Comparison of ENCODE assay signal across 1 cellular context in genomic region chr3:142618917-142619401, GRCh38.
TF ChIP-seq lines count a peak whose summit lies in the region.

No MANE protein-coding gene starts in this region.

TF ChIP-seq in K562, 482 proteins besides CTCF, POLR2A, EP300 and RAD21 (continued from another document and continues in another):
- TF ChIP-seq MXD1 (CRISPR knock-in tag; IDR thresholded peaks at IDR 0.05; ENCODE audit: borderline replicate concordance, poor library complexity, severe bottlenecking) (no peak), FOXP1 (CRISPR knock-in tag; IDR thresholded peaks at IDR 0.05) (peak; percentile 81), TARDBP (IDR thresholded peaks at IDR 0.05) (peak; percentile 87; the same call in 1 of the 2 replicates), ZBTB11 (CRISPR knock-in tag; IDR thresholded peaks at IDR 0.05) (peak in 1 of 3 experiments; percentile 56; a peak in 2 of 6 replicates), FOXK2 (conservative IDR thresholded peaks at IDR 0.05 in 1 of 2, IDR thresholded peaks at IDR 0.05 in 1 of 2; ENCODE audit: low read depth in 2 of 2) (peak; percentile 54 to 66), CCNT2 (IDR thresholded peaks at IDR 0.05; ENCODE audit: borderline replicate concordance, extremely low read depth, insufficient read length, low read depth, low read length) (peak; percentile 55), JUND (IDR thresholded peaks at IDR 0.05; ENCODE audit: borderline replicate concordance, low read depth, low read length) (peak; percentile 76), JUND (tag; IDR thresholded peaks at IDR 0.05; ENCODE audit: borderline replicate concordance, low read depth, low read length) (peak; percentile 61; the same call in 2 of the 3 replicates), ELK3 (CRISPR knock-in tag; IDR thresholded peaks at IDR 0.05) (no peak), ZNF316 (IDR thresholded peaks at IDR 0.05) (no peak), MTA2 (IDR thresholded peaks at IDR 0.05; ENCODE audit: low read depth) (peak; percentile 94), SMARCA4 (IDR thresholded peaks at IDR 0.05) (peak; percentile 87), JUN (IDR thresholded peaks at IDR 0.05; ENCODE audit: borderline replicate concordance, low read depth, low read length) (peak; percentile 19; the same call in 1 of the 2 replicates), JUN (CRISPR knock-in tag; IDR thresholded peaks at IDR 0.05; ENCODE audit: borderline replicate concordance) (no peak), NELFE (IDR thresholded peaks at IDR 0.05; ENCODE audit: insufficient read depth, insufficient read length) (no peak), THRAP3 (IDR thresholded peaks at IDR 0.05; ENCODE audit: borderline replicate concordance) (no peak), HDAC3 (IDR thresholded peaks at IDR 0.05; ENCODE audit: borderline replicate concordance, partially characterized antibody) (peak; percentile 80), SOX6 (IDR thresholded peaks at IDR 0.05) (peak; percentile 94), KAT7 (CRISPR knock-in tag; IDR thresholded peaks at IDR 0.05; ENCODE audit: borderline replicate concordance) (no peak), POLR3A (IDR thresholded peaks at IDR 0.05; ENCODE audit: borderline replicate concordance, extremely low read depth, insufficient read depth, insufficient read length) (no peak), ZFX (CRISPR knock-in tag; IDR thresholded peaks at IDR 0.05) (no peak), HDAC2 (IDR thresholded peaks at IDR 0.05) (peak; percentile 52; the same call in 1 of the 2 replicates), NFIC (IDR thresholded peaks at IDR 0.05) (peak; percentile 87), CREB1 (IDR thresholded peaks at IDR 0.05) (peak; percentile 45; the same call in 1 of the 2 replicates), CREB1 (CRISPR knock-in tag; IDR thresholded peaks at IDR 0.05) (no peak), ZSCAN29 (IDR thresholded peaks at IDR 0.05) (no peak), FOXM1 (IDR thresholded peaks at IDR 0.05; ENCODE audit: low read depth) (peak; percentile 90), FOXM1 (CRISPR knock-in tag; IDR thresholded peaks at IDR 0.05; ENCODE audit: low read depth) (no peak), CBFA2T3 (IDR thresholded peaks at IDR 0.05) (peak; percentile 98), NR4A1 (CRISPR knock-in tag; IDR thresholded peaks at IDR 0.05) (no peak), NR4A1 (tag; IDR thresholded peaks at IDR 0.05) (peak; percentile 69; the same call in 1 of the 2 replicates), NCOR1 (IDR thresholded peaks at IDR 0.05) (peak; percentile 95), ZNF699 (CRISPR knock-in tag; IDR thresholded peaks at IDR 0.05; ENCODE audit: insufficient replicate concordance) (no peak), TEAD4 (IDR thresholded peaks at IDR 0.05; ENCODE audit: low read length) (peak; percentile 98), TEAD4 (CRISPR knock-in tag; IDR thresholded peaks at IDR 0.05; ENCODE audit: borderline replicate concordance) (no peak), GATAD2B (IDR thresholded peaks at IDR 0.05; ENCODE audit: borderline replicate concordance) (peak; percentile 41; the same call in 1 of the 2 replicates), DACH1 (IDR thresholded peaks at IDR 0.05; ENCODE audit: partially characterized antibody) (peak; percentile 8), ZBTB7A (IDR thresholded peaks at IDR 0.05; ENCODE audit: borderline replicate concordance, control insufficient read depth, low read depth, low read length) (no peak), FOXJ2 (tag; IDR thresholded peaks at IDR 0.05) (0 out of 2 replicates have a peak, but pooled peaks have one; percentile 38), GATAD2A (IDR thresholded peaks at IDR 0.05) (peak; percentile 72; the same call in 1 of the 2 replicates), SIRT6 (IDR thresholded peaks at IDR 0.05; ENCODE audit: low read depth, low read length) (no peak), CC2D1A (IDR thresholded peaks at IDR 0.05) (peak; percentile 92; the same call in 1 of the 2 replicates), ELF4 (CRISPR knock-in tag; IDR thresholded peaks at IDR 0.05) (no peak), SFPQ (IDR thresholded peaks at IDR 0.05; ENCODE audit: low read depth, low read length) (no peak), TRIM24 (IDR thresholded peaks at IDR 0.05) (peak; percentile 86 to 93), KHSRP (IDR thresholded peaks at IDR 0.05) (peak; percentile 33; the same call in 1 of the 2 replicates), CTBP1 (IDR thresholded peaks at IDR 0.05; ENCODE audit: borderline replicate concordance) (peak; percentile 93), RBBP5 (IDR thresholded peaks at IDR 0.05; ENCODE audit: borderline replicate concordance, insufficient read depth, low read length, poor library complexity, severe bottlenecking) (no peak), SMARCE1 (IDR thresholded peaks at IDR 0.05) (peak; percentile 88), ATF3 (IDR thresholded peaks at IDR 0.05) (peak; percentile 61), ATF3 (CRISPR knock-in tag; conservative IDR thresholded peaks at IDR 0.05) (no peak), ZNF311 (CRISPR knock-in tag; IDR thresholded peaks at IDR 0.05) (peak; percentile 87; the same call in 1 of the 2 replicates)
- TF ChIP-seq, protein P1, sequence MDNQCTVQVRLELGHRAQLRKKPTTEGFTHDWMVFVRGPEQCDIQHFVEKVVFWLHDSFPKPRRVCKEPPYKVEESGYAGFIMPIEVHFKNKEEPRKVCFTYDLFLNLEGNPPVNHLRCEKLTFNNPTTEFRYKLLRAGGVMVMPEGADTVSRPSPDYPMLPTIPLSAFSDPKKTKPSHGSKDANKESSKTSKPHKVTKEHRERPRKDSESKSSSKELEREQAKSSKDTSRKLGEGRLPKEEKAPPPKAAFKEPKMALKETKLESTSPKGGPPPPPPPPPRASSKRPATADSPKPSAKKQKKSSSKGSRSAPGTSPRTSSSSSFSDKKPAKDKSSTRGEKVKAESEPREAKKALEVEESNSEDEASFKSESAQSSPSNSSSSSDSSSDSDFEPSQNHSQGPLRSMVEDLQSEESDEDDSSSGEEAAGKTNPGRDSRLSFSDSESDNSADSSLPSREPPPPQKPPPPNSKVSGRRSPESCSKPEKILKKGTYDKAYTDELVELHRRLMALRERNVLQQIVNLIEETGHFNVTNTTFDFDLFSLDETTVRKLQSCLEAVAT (IDR thresholded peaks at IDR 0.05) = no peak
- TF ChIP-seq, protein P2, sequence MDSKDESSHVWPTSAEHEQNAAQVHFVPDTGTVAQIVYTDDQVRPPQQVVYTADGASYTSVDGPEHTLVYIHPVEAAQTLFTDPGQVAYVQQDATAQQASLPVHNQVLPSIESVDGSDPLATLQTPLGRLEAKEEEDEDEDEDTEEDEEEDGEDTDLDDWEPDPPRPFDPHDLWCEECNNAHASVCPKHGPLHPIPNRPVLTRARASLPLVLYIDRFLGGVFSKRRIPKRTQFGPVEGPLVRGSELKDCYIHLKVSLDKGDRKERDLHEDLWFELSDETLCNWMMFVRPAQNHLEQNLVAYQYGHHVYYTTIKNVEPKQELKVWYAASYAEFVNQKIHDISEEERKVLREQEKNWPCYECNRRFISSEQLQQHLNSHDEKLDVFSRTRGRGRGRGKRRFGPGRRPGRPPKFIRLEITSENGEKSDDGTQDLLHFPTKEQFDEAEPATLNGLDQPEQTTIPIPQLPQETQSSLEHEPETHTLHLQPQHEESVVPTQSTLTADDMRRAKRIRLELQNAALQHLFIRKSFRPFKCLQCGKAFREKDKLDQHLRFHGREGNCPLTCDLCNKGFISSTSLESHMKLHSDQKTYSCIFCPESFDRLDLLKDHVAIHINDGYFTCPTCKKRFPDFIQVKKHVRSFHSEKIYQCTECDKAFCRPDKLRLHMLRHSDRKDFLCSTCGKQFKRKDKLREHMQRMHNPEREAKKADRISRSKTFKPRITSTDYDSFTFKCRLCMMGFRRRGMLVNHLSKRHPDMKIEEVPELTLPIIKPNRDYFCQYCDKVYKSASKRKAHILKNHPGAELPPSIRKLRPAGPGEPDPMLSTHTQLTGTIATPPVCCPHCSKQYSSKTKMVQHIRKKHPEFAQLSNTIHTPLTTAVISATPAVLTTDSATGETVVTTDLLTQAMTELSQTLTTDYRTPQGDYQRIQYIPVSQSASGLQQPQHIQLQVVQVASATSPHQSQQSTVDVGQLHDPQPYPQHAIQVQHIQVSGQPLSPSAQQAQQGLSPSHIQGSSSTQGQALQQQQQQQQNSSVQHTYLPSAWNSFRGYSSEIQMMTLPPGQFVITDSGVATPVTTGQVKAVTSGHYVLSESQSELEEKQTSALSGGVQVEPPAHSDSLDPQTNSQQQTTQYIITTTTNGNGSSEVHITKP (IDR thresholded peaks at IDR 0.05; ENCODE audit: partially characterized antibody) = peak; percentile 4
- TF ChIP-seq, protein P3, sequence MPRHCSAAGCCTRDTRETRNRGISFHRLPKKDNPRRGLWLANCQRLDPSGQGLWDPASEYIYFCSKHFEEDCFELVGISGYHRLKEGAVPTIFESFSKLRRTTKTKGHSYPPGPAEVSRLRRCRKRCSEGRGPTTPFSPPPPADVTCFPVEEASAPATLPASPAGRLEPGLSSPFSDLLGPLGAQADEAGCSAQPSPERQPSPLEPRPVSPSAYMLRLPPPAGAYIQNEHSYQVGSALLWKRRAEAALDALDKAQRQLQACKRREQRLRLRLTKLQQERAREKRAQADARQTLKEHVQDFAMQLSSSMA (CRISPR knock-in tag; IDR thresholded peaks at IDR 0.05) = no peak
- TF ChIP-seq, protein P4, sequence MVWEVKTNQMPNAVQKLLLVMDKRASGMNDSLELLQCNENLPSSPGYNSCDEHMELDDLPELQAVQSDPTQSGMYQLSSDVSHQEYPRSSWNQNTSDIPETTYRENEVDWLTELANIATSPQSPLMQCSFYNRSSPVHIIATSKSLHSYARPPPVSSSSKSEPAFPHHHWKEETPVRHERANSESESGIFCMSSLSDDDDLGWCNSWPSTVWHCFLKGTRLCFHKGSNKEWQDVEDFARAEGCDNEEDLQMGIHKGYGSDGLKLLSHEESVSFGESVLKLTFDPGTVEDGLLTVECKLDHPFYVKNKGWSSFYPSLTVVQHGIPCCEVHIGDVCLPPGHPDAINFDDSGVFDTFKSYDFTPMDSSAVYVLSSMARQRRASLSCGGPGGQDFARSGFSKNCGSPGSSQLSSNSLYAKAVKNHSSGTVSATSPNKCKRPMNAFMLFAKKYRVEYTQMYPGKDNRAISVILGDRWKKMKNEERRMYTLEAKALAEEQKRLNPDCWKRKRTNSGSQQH (CRISPR knock-in tag; IDR thresholded peaks at IDR 0.05) = no peak
